In the genomic region with DNA sequence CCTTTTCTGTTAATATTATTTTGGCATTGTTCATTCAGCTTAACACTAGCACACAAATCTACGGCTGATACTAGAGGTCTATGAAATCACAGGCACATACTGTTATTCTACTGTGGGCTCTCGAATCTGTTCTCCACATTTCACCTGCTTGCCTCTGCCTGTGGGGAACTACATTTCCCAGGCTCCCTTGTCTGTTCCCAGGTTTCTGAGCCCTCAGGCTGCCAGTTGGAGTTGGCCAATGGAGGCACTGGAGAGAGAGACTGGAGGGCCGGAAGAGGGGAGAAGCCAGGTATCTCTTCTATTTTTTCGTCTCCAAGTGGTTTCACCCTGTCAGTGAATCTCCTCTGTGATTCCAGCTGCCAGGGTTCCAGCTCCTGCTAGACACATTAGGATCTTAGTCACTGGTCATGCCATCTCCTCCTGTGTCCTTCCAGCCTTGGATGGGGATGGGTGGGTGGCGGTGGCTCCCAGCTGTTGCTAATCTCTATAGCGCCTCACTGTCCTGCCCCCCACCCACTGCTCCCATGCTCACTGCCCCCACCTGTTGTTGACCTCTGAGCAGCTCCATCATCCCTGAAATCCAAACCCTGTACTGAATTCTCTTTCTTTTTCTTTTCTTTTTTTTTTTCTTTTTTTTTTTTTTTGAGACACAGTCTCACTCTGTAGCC, we compare ENCODE assay signal across 1 cellular context.
TF ChIP-seq lines count a peak whose summit lies in the region.

No MANE protein-coding gene starts in this region.

TF ChIP-seq in K562, 482 proteins besides CTCF, POLR2A, EP300 and RAD21 (continued from another document):
- TF ChIP-seq, protein P1, sequence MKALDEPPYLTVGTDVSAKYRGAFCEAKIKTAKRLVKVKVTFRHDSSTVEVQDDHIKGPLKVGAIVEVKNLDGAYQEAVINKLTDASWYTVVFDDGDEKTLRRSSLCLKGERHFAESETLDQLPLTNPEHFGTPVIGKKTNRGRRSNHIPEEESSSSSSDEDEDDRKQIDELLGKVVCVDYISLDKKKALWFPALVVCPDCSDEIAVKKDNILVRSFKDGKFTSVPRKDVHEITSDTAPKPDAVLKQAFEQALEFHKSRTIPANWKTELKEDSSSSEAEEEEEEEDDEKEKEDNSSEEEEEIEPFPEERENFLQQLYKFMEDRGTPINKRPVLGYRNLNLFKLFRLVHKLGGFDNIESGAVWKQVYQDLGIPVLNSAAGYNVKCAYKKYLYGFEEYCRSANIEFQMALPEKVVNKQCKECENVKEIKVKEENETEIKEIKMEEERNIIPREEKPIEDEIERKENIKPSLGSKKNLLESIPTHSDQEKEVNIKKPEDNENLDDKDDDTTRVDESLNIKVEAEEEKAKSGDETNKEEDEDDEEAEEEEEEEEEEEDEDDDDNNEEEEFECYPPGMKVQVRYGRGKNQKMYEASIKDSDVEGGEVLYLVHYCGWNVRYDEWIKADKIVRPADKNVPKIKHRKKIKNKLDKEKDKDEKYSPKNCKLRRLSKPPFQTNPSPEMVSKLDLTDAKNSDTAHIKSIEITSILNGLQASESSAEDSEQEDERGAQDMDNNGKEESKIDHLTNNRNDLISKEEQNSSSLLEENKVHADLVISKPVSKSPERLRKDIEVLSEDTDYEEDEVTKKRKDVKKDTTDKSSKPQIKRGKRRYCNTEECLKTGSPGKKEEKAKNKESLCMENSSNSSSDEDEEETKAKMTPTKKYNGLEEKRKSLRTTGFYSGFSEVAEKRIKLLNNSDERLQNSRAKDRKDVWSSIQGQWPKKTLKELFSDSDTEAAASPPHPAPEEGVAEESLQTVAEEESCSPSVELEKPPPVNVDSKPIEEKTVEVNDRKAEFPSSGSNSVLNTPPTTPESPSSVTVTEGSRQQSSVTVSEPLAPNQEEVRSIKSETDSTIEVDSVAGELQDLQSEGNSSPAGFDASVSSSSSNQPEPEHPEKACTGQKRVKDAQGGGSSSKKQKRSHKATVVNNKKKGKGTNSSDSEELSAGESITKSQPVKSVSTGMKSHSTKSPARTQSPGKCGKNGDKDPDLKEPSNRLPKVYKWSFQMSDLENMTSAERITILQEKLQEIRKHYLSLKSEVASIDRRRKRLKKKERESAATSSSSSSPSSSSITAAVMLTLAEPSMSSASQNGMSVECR (CRISPR knock-in tag; IDR thresholded peaks at IDR 0.05) = no peak
- TF ChIP-seq SPI1 (IDR thresholded peaks at IDR 0.05; ENCODE audit: borderline replicate concordance, low read depth, low read length) = no peak
- no peak for TF ChIP-seq PHB2 (IDR thresholded peaks at IDR 0.05; ENCODE audit: low read depth)
- TF ChIP-seq, protein P2, sequence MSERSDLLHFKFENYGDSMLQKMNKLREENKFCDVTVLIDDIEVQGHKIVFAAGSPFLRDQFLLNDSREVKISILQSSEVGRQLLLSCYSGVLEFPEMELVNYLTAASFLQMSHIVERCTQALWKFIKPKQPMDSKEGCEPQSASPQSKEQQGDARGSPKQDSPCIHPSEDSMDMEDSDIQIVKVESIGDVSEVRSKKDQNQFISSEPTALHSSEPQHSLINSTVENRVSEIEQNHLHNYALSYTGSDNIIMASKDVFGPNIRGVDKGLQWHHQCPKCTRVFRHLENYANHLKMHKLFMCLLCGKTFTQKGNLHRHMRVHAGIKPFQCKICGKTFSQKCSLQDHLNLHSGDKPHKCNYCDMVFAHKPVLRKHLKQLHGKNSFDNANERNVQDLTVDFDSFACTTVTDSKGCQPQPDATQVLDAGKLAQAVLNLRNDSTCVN (CRISPR knock-in tag; IDR thresholded peaks at IDR 0.05) = no peak
- TF ChIP-seq, protein P3, sequence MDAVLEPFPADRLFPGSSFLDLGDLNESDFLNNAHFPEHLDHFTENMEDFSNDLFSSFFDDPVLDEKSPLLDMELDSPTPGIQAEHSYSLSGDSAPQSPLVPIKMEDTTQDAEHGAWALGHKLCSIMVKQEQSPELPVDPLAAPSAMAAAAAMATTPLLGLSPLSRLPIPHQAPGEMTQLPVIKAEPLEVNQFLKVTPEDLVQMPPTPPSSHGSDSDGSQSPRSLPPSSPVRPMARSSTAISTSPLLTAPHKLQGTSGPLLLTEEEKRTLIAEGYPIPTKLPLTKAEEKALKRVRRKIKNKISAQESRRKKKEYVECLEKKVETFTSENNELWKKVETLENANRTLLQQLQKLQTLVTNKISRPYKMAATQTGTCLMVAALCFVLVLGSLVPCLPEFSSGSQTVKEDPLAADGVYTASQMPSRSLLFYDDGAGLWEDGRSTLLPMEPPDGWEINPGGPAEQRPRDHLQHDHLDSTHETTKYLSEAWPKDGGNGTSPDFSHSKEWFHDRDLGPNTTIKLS (IDR thresholded peaks at IDR 0.05; ENCODE audit: borderline replicate concordance, low read depth) = no peak
- no peak for TF ChIP-seq NCOA6 (IDR thresholded peaks at IDR 0.05)
- no peak for TF ChIP-seq HNRNPL (IDR thresholded peaks at IDR 0.05; ENCODE audit: low read depth, low read length)
- TF ChIP-seq CHD4 (IDR thresholded peaks at IDR 0.05; ENCODE audit: insufficient read depth, insufficient replicate concordance, low read depth, low read length, poor library complexity, severe bottlenecking) = no peak
- TF ChIP-seq, protein P4, sequence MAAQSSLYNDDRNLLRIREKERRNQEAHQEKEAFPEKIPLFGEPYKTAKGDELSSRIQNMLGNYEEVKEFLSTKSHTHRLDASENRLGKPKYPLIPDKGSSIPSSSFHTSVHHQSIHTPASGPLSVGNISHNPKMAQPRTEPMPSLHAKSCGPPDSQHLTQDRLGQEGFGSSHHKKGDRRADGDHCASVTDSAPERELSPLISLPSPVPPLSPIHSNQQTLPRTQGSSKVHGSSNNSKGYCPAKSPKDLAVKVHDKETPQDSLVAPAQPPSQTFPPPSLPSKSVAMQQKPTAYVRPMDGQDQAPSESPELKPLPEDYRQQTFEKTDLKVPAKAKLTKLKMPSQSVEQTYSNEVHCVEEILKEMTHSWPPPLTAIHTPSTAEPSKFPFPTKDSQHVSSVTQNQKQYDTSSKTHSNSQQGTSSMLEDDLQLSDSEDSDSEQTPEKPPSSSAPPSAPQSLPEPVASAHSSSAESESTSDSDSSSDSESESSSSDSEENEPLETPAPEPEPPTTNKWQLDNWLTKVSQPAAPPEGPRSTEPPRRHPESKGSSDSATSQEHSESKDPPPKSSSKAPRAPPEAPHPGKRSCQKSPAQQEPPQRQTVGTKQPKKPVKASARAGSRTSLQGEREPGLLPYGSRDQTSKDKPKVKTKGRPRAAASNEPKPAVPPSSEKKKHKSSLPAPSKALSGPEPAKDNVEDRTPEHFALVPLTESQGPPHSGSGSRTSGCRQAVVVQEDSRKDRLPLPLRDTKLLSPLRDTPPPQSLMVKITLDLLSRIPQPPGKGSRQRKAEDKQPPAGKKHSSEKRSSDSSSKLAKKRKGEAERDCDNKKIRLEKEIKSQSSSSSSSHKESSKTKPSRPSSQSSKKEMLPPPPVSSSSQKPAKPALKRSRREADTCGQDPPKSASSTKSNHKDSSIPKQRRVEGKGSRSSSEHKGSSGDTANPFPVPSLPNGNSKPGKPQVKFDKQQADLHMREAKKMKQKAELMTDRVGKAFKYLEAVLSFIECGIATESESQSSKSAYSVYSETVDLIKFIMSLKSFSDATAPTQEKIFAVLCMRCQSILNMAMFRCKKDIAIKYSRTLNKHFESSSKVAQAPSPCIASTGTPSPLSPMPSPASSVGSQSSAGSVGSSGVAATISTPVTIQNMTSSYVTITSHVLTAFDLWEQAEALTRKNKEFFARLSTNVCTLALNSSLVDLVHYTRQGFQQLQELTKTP (IDR thresholded peaks at IDR 0.05; ENCODE audit: low read depth in 1 of 2, partially characterized antibody in 2 of 2) = peak in 1 of 2 experiments; percentile 84
- no peak for TF ChIP-seq NCOA4 (IDR thresholded peaks at IDR 0.05; ENCODE audit: partially characterized antibody)
- no peak for TF ChIP-seq JUND (IDR thresholded peaks at IDR 0.05; ENCODE audit: borderline replicate concordance, low read depth, low read length)
- TF ChIP-seq JUND (tag; IDR thresholded peaks at IDR 0.05; ENCODE audit: borderline replicate concordance, low read depth, low read length) = no peak
- TF ChIP-seq ZNF146 (CRISPR knock-in tag; IDR thresholded peaks at IDR 0.05; ENCODE audit: unreplicated experiment) = no peak
- TF ChIP-seq HCFC1 (IDR thresholded peaks at IDR 0.05; ENCODE audit: low read depth, low read length) = peak; percentile 62
- TF ChIP-seq NR2C1 (IDR thresholded peaks at IDR 0.05) = no peak
- TF ChIP-seq NR2C1 (tag; IDR thresholded peaks at IDR 0.05) = 0 out of 2 replicates have a peak, but pooled peaks have one; percentile 21
